2 cellular contexts compared by ENCODE assay signal in the genomic region with DNA sequence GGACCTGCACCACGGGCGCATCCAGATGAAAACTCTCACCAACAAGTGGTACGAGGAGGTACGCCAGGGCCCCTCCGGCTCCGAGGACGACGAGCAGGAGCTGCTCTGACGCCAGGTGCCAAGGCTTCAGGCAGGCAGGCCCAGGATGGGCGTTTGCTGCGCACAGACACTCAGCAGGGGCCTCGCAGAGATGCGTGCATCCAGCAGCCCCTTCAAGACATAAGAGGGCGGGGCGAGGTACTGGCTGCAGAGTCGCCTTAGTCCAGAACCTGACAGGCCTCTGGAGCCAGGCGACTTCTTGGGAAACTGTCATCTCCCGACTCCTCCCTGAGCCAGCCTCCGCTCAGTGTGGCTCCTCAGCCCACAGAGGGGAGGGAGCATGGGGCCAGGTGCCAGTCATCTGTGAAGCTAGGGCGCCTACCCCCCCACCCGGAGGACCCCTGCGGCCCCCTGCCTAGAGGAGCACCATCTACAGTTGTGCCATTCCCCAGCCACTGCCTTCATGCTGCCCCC.
TF ChIP-seq lines count a peak whose summit lies in the region.

No MANE protein-coding gene starts in this region.

TF ChIP-seq in IMR-90, 13 proteins besides CTCF, POLR2A, EP300 and RAD21:
- 0 out of 2 replicates have a peak, but pooled peaks have one; percentile 6 for TF ChIP-seq MAZ (IDR thresholded peaks at IDR 0.05; ENCODE audit: borderline replicate concordance, low read depth, low read length)
- no peak for TF ChIP-seq FOS (IDR thresholded peaks at IDR 0.05; ENCODE audit: low read depth, low read length)

TF ChIP-seq in HEK293T, 16 proteins besides CTCF, POLR2A, EP300 and RAD21:
- TF ChIP-seq CTBP1 (IDR thresholded peaks at IDR 0.05; ENCODE audit: borderline replicate concordance) (no peak), ARNT (IDR thresholded peaks at IDR 0.05) (no peak), ELF4 (IDR thresholded peaks at IDR 0.05) (no peak), SUZ12 (IDR thresholded peaks at IDR 0.05) (no peak), NFRKB (IDR thresholded peaks at IDR 0.05) (no peak), SP1 (IDR thresholded peaks at IDR 0.05) (no peak), TARDBP (IDR thresholded peaks at IDR 0.05) (no peak), FOXA1 (IDR thresholded peaks at IDR 0.05) (no peak)
- TF ChIP-seq, protein P1, sequence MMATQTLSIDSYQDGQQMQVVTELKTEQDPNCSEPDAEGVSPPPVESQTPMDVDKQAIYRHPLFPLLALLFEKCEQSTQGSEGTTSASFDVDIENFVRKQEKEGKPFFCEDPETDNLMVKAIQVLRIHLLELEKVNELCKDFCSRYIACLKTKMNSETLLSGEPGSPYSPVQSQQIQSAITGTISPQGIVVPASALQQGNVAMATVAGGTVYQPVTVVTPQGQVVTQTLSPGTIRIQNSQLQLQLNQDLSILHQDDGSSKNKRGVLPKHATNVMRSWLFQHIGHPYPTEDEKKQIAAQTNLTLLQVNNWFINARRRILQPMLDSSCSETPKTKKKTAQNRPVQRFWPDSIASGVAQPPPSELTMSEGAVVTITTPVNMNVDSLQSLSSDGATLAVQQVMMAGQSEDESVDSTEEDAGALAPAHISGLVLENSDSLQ (IDR thresholded peaks at IDR 0.05): no peak
